Comparison of ENCODE assay signal across 1 cellular context in the genomic region with DNA sequence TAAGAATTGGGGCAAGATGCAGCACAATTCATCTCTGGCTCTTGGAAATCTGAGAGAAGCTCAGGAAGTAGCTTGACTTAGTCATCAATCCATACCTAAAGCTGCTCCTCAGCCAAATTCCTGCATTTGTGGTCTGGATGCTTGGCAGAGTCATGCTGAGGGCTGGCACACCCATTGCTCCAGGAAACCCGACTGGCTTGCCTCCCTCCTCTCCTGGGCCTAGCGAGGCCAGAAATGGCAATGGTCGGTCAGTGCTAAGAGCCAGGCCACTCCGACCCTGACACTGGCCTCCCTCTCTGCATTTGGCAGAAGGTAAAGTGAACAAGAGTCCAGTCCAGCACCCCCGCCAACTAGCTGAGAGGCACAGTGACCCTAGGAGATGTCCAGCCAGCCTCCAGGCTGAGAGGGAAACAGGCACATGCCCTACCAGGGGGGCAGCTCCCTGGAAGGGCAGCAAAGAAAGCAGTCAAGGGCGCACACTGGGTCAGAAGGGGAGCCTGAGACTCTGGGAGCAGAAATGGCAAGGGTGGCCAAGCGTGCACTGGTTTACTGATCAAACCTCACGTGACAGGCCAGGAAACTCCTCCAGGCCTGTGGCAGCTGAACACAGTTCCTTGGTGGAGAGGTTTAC.
TF ChIP-seq lines count a peak whose summit lies in the region.

No MANE protein-coding gene starts in this region.

TF ChIP-seq in endothelial cell of umbilical vein, 7 proteins besides CTCF, POLR2A, EP300 and RAD21:
- TF ChIP-seq MYC (IDR thresholded peaks at IDR 0.05; ENCODE audit: low read depth, low read length) (no peak), JUN (IDR thresholded peaks at IDR 0.05; ENCODE audit: borderline replicate concordance, insufficient read depth, insufficient read length, low read depth) (peak; percentile 35), FOS (IDR thresholded peaks at IDR 0.05; ENCODE audit: borderline replicate concordance, insufficient read depth, low read length) (peak; percentile 51)
- TF ChIP-seq, protein P1, sequence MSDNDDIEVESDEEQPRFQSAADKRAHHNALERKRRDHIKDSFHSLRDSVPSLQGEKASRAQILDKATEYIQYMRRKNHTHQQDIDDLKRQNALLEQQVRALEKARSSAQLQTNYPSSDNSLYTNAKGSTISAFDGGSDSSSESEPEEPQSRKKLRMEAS (IDR thresholded peaks at IDR 0.05; ENCODE audit: insufficient read depth, insufficient read length): no peak
TF ChIP-seq in endothelial cell of umbilical vein: peak in this region for 2.
